ENCODE assay signal across 8 cellular contexts in the genomic region with DNA sequence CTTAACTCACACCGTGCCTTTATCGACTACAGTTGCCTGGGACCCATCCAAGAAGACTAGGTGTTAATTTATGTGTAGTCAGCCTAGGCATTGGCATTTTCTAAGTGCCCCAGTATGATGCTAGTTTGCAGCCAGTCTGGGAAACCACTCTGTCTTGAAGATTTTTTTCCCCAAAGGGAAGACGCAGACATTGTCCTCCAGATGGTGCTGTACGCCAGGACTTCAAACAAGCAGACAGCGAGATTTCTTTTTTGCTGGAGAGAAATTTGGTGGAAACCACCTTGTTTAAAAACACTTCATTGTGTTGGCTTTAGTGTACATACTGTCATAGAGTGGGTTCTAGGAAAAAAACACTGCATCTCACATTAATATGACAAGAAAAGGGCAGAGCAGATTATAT. TPM values are rescaled to one million over a fixed set of nuclear protein-coding genes. Genes with fewer than 3 reads are reported as not detected.
DNase-seq lines count a peak whose midpoint lies in the region; ATAC-seq, FAIRE-seq and TF ChIP-seq lines count a peak whose summit lies in the region.

No MANE protein-coding gene starts in this region.

- H3K4me3 Mint-ChIP-seq in brain, result no peak overlapping the region
- no peak overlapping the region for H3K4me3 Mint-ChIP-seq in neural crest cell

- H3K36me3 Mint-ChIP-seq in brain (peaks cover 24% of the 10 kb centered on the region), neural crest cell (ENCODE audit: low read depth) (peaks cover under 1% of the 10 kb centered on the region)

- FAIRE-seq in frontal cortex (lab: Jason Lieb, UNC), result no peak

- no peak for ATAC-seq in GM21367 (IDR thresholded peaks at IDR 0.05; ENCODE audit: unreplicated experiment)
- ATAC-seq in GM18858 (IDR thresholded peaks at IDR 0.05; ENCODE audit: unreplicated experiment), result no peak

- H3K9me3 Mint-ChIP-seq in brain (no peaks in the 10 kb centered on the region), neural crest cell (no peaks in the 10 kb centered on the region)

- no peak overlapping the region for H3K4me3 ChIP-seq in GM12875 (ENCODE audit: low read depth, low read length)

- DNase-seq in Ammon's horn (ENCODE audit: low spot score), result peak; percentile 42
- peak; percentile 61 to 66 for DNase-seq in NCI-H2081 (lab: John Stamatoyannopoulos, UW)
- DNase-seq in neural crest cell (ENCODE audit: low read depth, low spot score), result no peak
- no peak for DNase-seq in frontal cortex (ENCODE audit: low spot score in 2 of 2)

- H3K27ac Mint-ChIP-seq in brain (peak overlapping the region in 1 of 5 experiments; percentile 40), neural crest cell (ENCODE audit: unreplicated experiment) (no peak overlapping the region)

- H3K27me3 Mint-ChIP-seq in brain (no peaks in the 10 kb centered on the region), neural crest cell (ENCODE audit: low read depth) (no peaks in the 10 kb centered on the region)

- H3K4me1 Mint-ChIP-seq in brain, result peaks cover 14% of the 10 kb centered on the region
- peaks cover 13% of the 10 kb centered on the region for H3K4me1 Mint-ChIP-seq in neural crest cell

- peak; percentile 54 for TF ChIP-seq CTCF in GM12875 (IDR thresholded peaks at IDR 0.05; ENCODE audit: borderline replicate concordance, insufficient read depth, low read depth, low read length)
- TF ChIP-seq CTCF in brain (conservative IDR thresholded peaks at IDR 0.05), result peak; percentile 67 to 73
- TF ChIP-seq CTCF in neural crest cell (conservative IDR thresholded peaks at IDR 0.05), result peak; percentile 69

RNA-seq across cellular contexts. Expression of a gene that starts 30.0 kb away (rescaled TPM):
- 42.6 TPM for polyA plus RNA-seq in brain (ENCODE audit: insufficient read depth, low read depth, low replicate concordance)
- 12.9 and 14.4 TPM in 2 replicates for total RNA-seq in neural crest cell
- 16.7 TPM for total RNA-seq in frontal cortex

RNA-seq across cellular contexts. Expression of a gene that starts 35.4 kb away (rescaled TPM):
- polyA plus RNA-seq in brain (ENCODE audit: insufficient read depth, low read depth, low replicate concordance), result 0.80 TPM
- total RNA-seq in neural crest cell, result 4.7 and 6.0 TPM in 2 replicates
- 10.6 TPM for total RNA-seq in frontal cortex

Comparison
In these comparisons a context has a peak if more than half of its experiments do, and no peak if none do; other contexts are left out.
1. DNase-seq: peak in Ammon's horn (single experiment) and NCI-H2081 (2 of 2); none in neural crest cell (single experiment) and frontal cortex (0 of 2).
2. Peak in every context shown above with its lines, with median percentiles within 50 percentile points of each other: CTCF ChIP-seq.